In genomic region chr17:27473748-27474609, GRCh38 we compare ENCODE assay signal across 8 cellular contexts. TPM values are rescaled to one million over a fixed set of nuclear protein-coding genes. Genes with fewer than 3 reads are reported as not detected.
DNase-seq lines count a peak whose midpoint lies in the region; ATAC-seq and TF ChIP-seq lines count a peak whose summit lies in the region.

No MANE protein-coding gene starts in this region.

- POLR2A ChIA-PET in naive thymus-derived CD8-positive, alpha-beta T cell (lab: Charles Lee): interaction anchor here (0.9 to 1.5 kb wide), 3 partner anchors 14 to 180 kb away, joined by 3 to 4 read pairs (median 4); partner anchors contain the start of gene WSB1

- peaks cover 75% of the 10 kb centered on the region for H3K4me1 Mint-ChIP-seq in activated naive CD8-positive, alpha-beta T cell (ENCODE audit: low read depth)
- peaks cover 36 to 74% (median 65%) of the 10 kb centered on the region in 4 donors for H3K4me1 Mint-ChIP-seq in naive thymus-derived CD8-positive, alpha-beta T cell

- no peak for TF ChIP-seq CTCF in GM13977 (IDR thresholded peaks at IDR 0.05; ENCODE audit: extremely low read depth, insufficient read depth, missing control alignments)

- H3K27ac Mint-ChIP-seq in activated naive CD8-positive, alpha-beta T cell: peak overlapping the region; percentile 98
- peak overlapping the region; percentile 86 to 96 (median 92) for H3K27ac Mint-ChIP-seq in naive thymus-derived CD8-positive, alpha-beta T cell

- in situ Hi-C loops in GM13977 (cut with MboI; ENCODE audit: low pct_unique_long_range_greater_than_20kb, low sequenced_read_pairs, unreplicated experiment): no loop called here

- no peaks in the 10 kb centered on the region for H3K27me3 Mint-ChIP-seq in activated naive CD8-positive, alpha-beta T cell
- no peaks in the 10 kb centered on the region for H3K27me3 Mint-ChIP-seq in naive thymus-derived CD8-positive, alpha-beta T cell

- DNase-seq in GM13977 (ENCODE audit: low spot score): peak; percentile 55
- DNase-seq in SIG-M5 treated with dmso at 0.1 percent for 504 hours (lab: John Stamatoyannopoulos, UW; ENCODE audit: unreplicated experiment): peak; percentile 85
- peak in 9 of 10 donors; percentile 10 to 70 (median 39) for DNase-seq in naive thymus-derived CD8-positive, alpha-beta T cell
- no peak for DNase-seq in HuH-7.5 (ENCODE audit: low spot score)
- DNase-seq in COLO829 (ENCODE audit: low spot score): no peak
- no peak for DNase-seq in NCI-H2171 (lab: John Stamatoyannopoulos, UW)

- ATAC-seq in HG02852 (IDR thresholded peaks at IDR 0.05; ENCODE audit: unreplicated experiment): peak; percentile 41
- peak; percentile 65 to 87 for ATAC-seq in naive thymus-derived CD8-positive, alpha-beta T cell

- peak overlapping the region; percentile 84 for H3K4me3 Mint-ChIP-seq in activated naive CD8-positive, alpha-beta T cell
- H3K4me3 Mint-ChIP-seq in naive thymus-derived CD8-positive, alpha-beta T cell: peak overlapping the region; percentile 32 to 78 (median 72)

- peaks cover 2% of the 10 kb centered on the region for H3K36me3 Mint-ChIP-seq in activated naive CD8-positive, alpha-beta T cell
- H3K36me3 Mint-ChIP-seq in naive thymus-derived CD8-positive, alpha-beta T cell: no peaks in the 10 kb centered on the region

- H3K9me3 Mint-ChIP-seq in activated naive CD8-positive, alpha-beta T cell (ENCODE audit: low read depth): no peaks in the 10 kb centered on the region
- no peaks in the 10 kb centered on the region for H3K9me3 Mint-ChIP-seq in naive thymus-derived CD8-positive, alpha-beta T cell

RNA-seq across cellular contexts. Expression of gene KSR1, which starts 17.7 kb away (rescaled TPM):
- 10 to 100 TPM; 24.2 to 25.4 TPM for total RNA-seq in naive thymus-derived CD8-positive, alpha-beta T cell
- 1 to 10 TPM in 1 of 3 donors, under 1 TPM in 2; 0.73 to 2.0 (median 0.91) TPM for polyA plus RNA-seq in naive thymus-derived CD8-positive, alpha-beta T cell

Comparison
In these comparisons a context has a peak if more than half of its experiments do, and no peak if none do; other contexts are left out.
1. DNase-seq: peak in GM13977 (single experiment), SIG-M5 treated with dmso at 0.1 percent for 504 hours (single experiment) and naive thymus-derived CD8-positive, alpha-beta T cell (9 of 10); none in HuH-7.5 (single experiment), COLO829 (single experiment) and NCI-H2171 (single experiment).